28 cellular contexts compared by ENCODE assay signal in genomic region chr13:97422118-97423054, GRCh38. TPM values are rescaled to one million over a fixed set of nuclear protein-coding genes. Genes with fewer than 3 reads are reported as not detected.
A peak's percentile ranks its signal among the peaks of the same experiment; 100 is the strongest.
DNase-seq lines count a peak whose midpoint lies in the region; ATAC-seq and TF ChIP-seq lines count a peak whose summit lies in the region.
"Had no signal": no experiment of that assay in that cellular context is flagged by ENCODE, and none has a peak within 500 bp of the region (broad histone marks: within the 10 kb centered on the region; RNA-seq: fewer than 3 reads in every experiment).

No MANE protein-coding gene starts in this region.

- H3K9me3 ChIP-seq in heart left ventricle (no peaks in the 10 kb centered on the region), left ventricle myocardium inferior (replicated peaks) (no peaks in the 10 kb centered on the region)
- H3K9me3 ChIP-seq: stomach had no signal

- H3K4me1 ChIP-seq in heart left ventricle (peaks cover 0 to 21% (median 13%) of the 10 kb centered on the region in 12 donors), left ventricle myocardium inferior (peaks cover 21% of the 10 kb centered on the region)
- H3K4me1 ChIP-seq: stomach had no signal

- WGBS in heart left ventricle, 4 donors = 37 to 45% (median 43%) methylated on average over 8 of the region's 8 CpGs

- peak in 1 of 5 donors; percentile 10 for DNase-seq in heart left ventricle
- no peak for DNase-seq in Right ventricle myocardium inferior (ENCODE audit: missing footprints)
- DNase-seq in left ventricle myocardium inferior = no peak
- no peak for DNase-seq in epidermal melanocyte (ENCODE audit: insufficient read length, low spot score)
- DNase-seq in osteocyte (ENCODE audit: extremely low spot score, unreplicated experiment) = no peak
- DNase-seq in activated CD4-positive, alpha-beta memory T cell treated with anti-CD3 and anti-CD28 coated beads, Interleukin-2, amount 10 ng/mL, durations not matched to agents 7 days and 5 days = no peak
- DNase-seq: activated CD4-positive, CD25-positive, alpha-beta regulatory T cell treated with anti-CD3 and anti-CD28 coated beads, Interleukin-2, amount 50 U/mL, for 72 hours; activated CD8-positive, alpha-beta T cell treated with anti-CD3 and anti-CD28 coated beads, Interleukin-2, amount 10 ng/mL, durations not matched to agents 7 days and 5 days; activated effector memory CD4-positive, alpha-beta T cell treated with Interleukin-2 at 50 U/mL for 16 hours; activated naive CD8-positive, alpha-beta T cell treated with anti-CD3 and anti-CD28 coated beads, Interleukin-2, amount 10 ng/mL, durations not matched to agents 7 days and 5 days; activated T-cell treated with anti-CD3 and anti-CD28 coated beads for 4 hours; brain microvascular endothelial cell; endodermal cell; GOT3; NCI-H1048; NCI-H187; NCI-H526; SHP77 treated with DMSO at 0.1 percent for 48 hours; stimulated activated CD8-positive, alpha-beta memory T cell treated with anti-CD3 and anti-CD28 coated beads, Interleukin-4, amount 100 ng/mL, for 48 hours; stomach; trophoblast cell had no signal

- TF ChIP-seq CTCF in heart left ventricle (IDR thresholded peaks at IDR 0.05) (no peak), left ventricle myocardium inferior (IDR thresholded peaks at IDR 0.05; ENCODE audit: borderline replicate concordance) (no peak), osteocyte (IDR thresholded peaks at IDR 0.05) (no peak)

- peak overlapping the region in 1 of 12 donors; percentile 2 for H3K4me3 ChIP-seq in heart left ventricle
- no peak overlapping the region for H3K4me3 ChIP-seq in left ventricle myocardium inferior
- H3K4me3 ChIP-seq: coronary artery, lung, stomach had no signal

- no peak for TF ChIP-seq POLR2A in heart left ventricle (IDR thresholded peaks at IDR 0.05)

- POLR2A ChIA-PET in activated CD4-positive, alpha-beta memory T cell treated with anti-CD3 and anti-CD28 coated beads, Interleukin-2, amount 10 ng/mL, durations not matched to agents 7 days and 5 days (lab: Charles Lee) = interaction anchor here (0.7 kb wide), 1 partner anchor 11 kb away, joined by 3 read pairs; no protein-coding TSS in a partner anchor

- H3K4me3 Mint-ChIP-seq in osteocyte (ENCODE audit: unreplicated experiment) = no peak overlapping the region
- no peak overlapping the region for H3K4me3 Mint-ChIP-seq in activated CD4-positive, alpha-beta memory T cell treated with anti-CD3 and anti-CD28 coated beads, Interleukin-2, amount 10 ng/mL, durations not matched to agents 7 days and 5 days
- H3K4me3 Mint-ChIP-seq: activated CD8-positive, alpha-beta T cell treated with anti-CD3 and anti-CD28 coated beads, Interleukin-2, amount 10 ng/mL, durations not matched to agents 7 days and 5 days; activated naive CD8-positive, alpha-beta T cell treated with anti-CD3 and anti-CD28 coated beads, Interleukin-2, amount 10 ng/mL, durations not matched to agents 7 days and 5 days; B cell; endodermal cell had no signal

- no peaks in the 10 kb centered on the region for H3K36me3 Mint-ChIP-seq in osteocyte (ENCODE audit: unreplicated experiment)
- no peaks in the 10 kb centered on the region for H3K36me3 Mint-ChIP-seq in activated CD4-positive, alpha-beta memory T cell treated with anti-CD3 and anti-CD28 coated beads, Interleukin-2, amount 10 ng/mL, durations not matched to agents 7 days and 5 days (ENCODE audit: low read depth)
- H3K36me3 Mint-ChIP-seq: activated naive CD8-positive, alpha-beta T cell treated with anti-CD3 and anti-CD28 coated beads, Interleukin-2, amount 10 ng/mL, durations not matched to agents 7 days and 5 days had no signal

- ATAC-seq in heart left ventricle (peak in 2 of 4 donors; percentile 50 to 62), Right ventricle myocardium inferior (no peak), HG03460 (IDR thresholded peaks at IDR 0.05; ENCODE audit: unreplicated experiment) (no peak)
- ATAC-seq: activated CD8-positive, alpha-beta T cell treated with anti-CD3 and anti-CD28 coated beads, Interleukin-2, amount 10 ng/mL, durations not matched to agents 7 days and 5 days had no signal

- H3K4me1 Mint-ChIP-seq in osteocyte (ENCODE audit: unreplicated experiment) = no peaks in the 10 kb centered on the region
- no peaks in the 10 kb centered on the region for H3K4me1 Mint-ChIP-seq in activated CD4-positive, alpha-beta memory T cell treated with anti-CD3 and anti-CD28 coated beads, Interleukin-2, amount 10 ng/mL, durations not matched to agents 7 days and 5 days
- H3K4me1 Mint-ChIP-seq: activated naive CD8-positive, alpha-beta T cell treated with anti-CD3 and anti-CD28 coated beads, Interleukin-2, amount 10 ng/mL, durations not matched to agents 7 days and 5 days; B cell had no signal

- CTCF ChIA-PET in activated CD4-positive, alpha-beta memory T cell treated with anti-CD3 and anti-CD28 coated beads, Interleukin-2, amount 10 ng/mL, durations not matched to agents 7 days and 5 days (lab: Charles Lee) = interaction anchor here (1.1 kb wide), 1 partner anchor 11 kb away, joined by 3 read pairs; no protein-coding TSS in a partner anchor

- intact Hi-C loops in heart left ventricle (cut with DNase I) (loop anchor here in 1 of 10 donors (10.0 kb wide), 1 partner anchor 198 kb away; the partner anchor contains the start of gene MBNL2), Right ventricle myocardium inferior (cut with DNase I) (no loop called here), left ventricle myocardium inferior (cut with micrococcal nuclease) (no loop called here)

- H3K36me3 ChIP-seq in heart left ventricle = no peaks in the 10 kb centered on the region
- no peaks in the 10 kb centered on the region for H3K36me3 ChIP-seq in left ventricle myocardium inferior
- H3K36me3 ChIP-seq: brain microvascular endothelial cell, stomach had no signal

- H3K27me3 Mint-ChIP-seq in osteocyte (ENCODE audit: unreplicated experiment) = no peaks in the 10 kb centered on the region
- H3K27me3 Mint-ChIP-seq in activated CD4-positive, alpha-beta memory T cell treated with anti-CD3 and anti-CD28 coated beads, Interleukin-2, amount 10 ng/mL, durations not matched to agents 7 days and 5 days = peaks cover 19% of the 10 kb centered on the region
- H3K27me3 Mint-ChIP-seq: progenitor cell of endocrine pancreas had no signal

- no peak overlapping the region for H3K27ac Mint-ChIP-seq in osteocyte (ENCODE audit: unreplicated experiment)
- H3K27ac Mint-ChIP-seq in activated CD4-positive, alpha-beta memory T cell treated with anti-CD3 and anti-CD28 coated beads, Interleukin-2, amount 10 ng/mL, durations not matched to agents 7 days and 5 days = no peak overlapping the region
- H3K27ac Mint-ChIP-seq: activated CD8-positive, alpha-beta T cell treated with anti-CD3 and anti-CD28 coated beads, Interleukin-2, amount 10 ng/mL, durations not matched to agents 7 days and 5 days; activated naive CD8-positive, alpha-beta T cell treated with anti-CD3 and anti-CD28 coated beads, Interleukin-2, amount 10 ng/mL, durations not matched to agents 7 days and 5 days; B cell; endodermal cell; progenitor cell of endocrine pancreas had no signal

- H3K27me3 ChIP-seq in heart left ventricle (no peaks in the 10 kb centered on the region), left ventricle myocardium inferior (ENCODE audit: low read depth) (no peaks in the 10 kb centered on the region)
- H3K27me3 ChIP-seq: brain microvascular endothelial cell, stomach had no signal

- H3K27ac ChIP-seq in heart left ventricle (peak overlapping the region in 10 of 12 donors; percentile 3 to 63 (median 38)), angular gyrus (ENCODE audit: low read depth, low read length) (peak overlapping the region; percentile 82), left ventricle myocardium inferior (replicated peaks) (peak overlapping the region; percentile 31)
- H3K27ac ChIP-seq: brain microvascular endothelial cell, KMS-11, stomach had no signal

- no peaks in the 10 kb centered on the region for H3K9me3 Mint-ChIP-seq in osteocyte (ENCODE audit: unreplicated experiment)
- no peaks in the 10 kb centered on the region for H3K9me3 Mint-ChIP-seq in activated CD4-positive, alpha-beta memory T cell treated with anti-CD3 and anti-CD28 coated beads, Interleukin-2, amount 10 ng/mL, durations not matched to agents 7 days and 5 days
- H3K9me3 Mint-ChIP-seq: activated naive CD8-positive, alpha-beta T cell treated with anti-CD3 and anti-CD28 coated beads, Interleukin-2, amount 10 ng/mL, durations not matched to agents 7 days and 5 days; endodermal cell had no signal

RNA-seq across cellular contexts. Expression of gene RAP2A, which starts 11.6 kb away (rescaled TPM):
- total RNA-seq in heart left ventricle = 10 to 100 TPM; 14.2 to 34.8 (median 24.3) TPM
- polyA plus RNA-seq in heart left ventricle = 10 to 100 TPM in 1 of 2 donors, 1 to 10 TPM in 1; 3.9 to 14.5 TPM
- total RNA-seq in Right ventricle myocardium inferior = 20.1 TPM
- total RNA-seq in left ventricle myocardium inferior = 15.1 TPM
- total RNA-seq in osteocyte = 26.3 and 27.9 TPM in 2 replicates
- total RNA-seq in activated CD4-positive, alpha-beta memory T cell treated with anti-CD3 and anti-CD28 coated beads, Interleukin-2, amount 10 ng/mL, durations not matched to agents 7 days and 5 days = 10 to 100 TPM; 37.0 to 39.2 TPM

Comparison
In these comparisons a context has a peak if more than half of its experiments do, and no peak if none do; other contexts are left out.
1. H3K27ac ChIP-seq: peak in every context shown above with its lines; median percentile 82 in angular gyrus; 38 in heart left ventricle; 31 in left ventricle myocardium inferior.